In the genomic region with DNA sequence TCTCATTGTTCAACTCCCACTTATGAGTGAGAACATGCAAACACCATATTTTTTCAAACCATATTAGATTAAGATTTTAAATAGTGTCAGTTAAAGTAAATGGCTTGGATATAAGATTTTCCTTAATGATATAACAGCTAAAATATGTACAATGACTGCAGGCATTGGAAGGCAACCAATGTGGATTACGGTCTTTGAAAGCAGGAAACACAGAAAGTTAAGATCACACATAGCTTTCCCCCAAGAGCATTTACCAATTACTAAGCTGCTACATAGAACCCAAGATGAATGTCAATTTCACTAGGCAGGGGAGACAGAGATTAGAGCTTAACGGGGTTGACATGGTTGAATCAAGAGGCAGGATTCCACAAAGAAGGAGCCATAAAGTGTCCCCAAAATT, we compare ENCODE assay signal across 17 cellular contexts.
DNase-seq lines count a peak whose midpoint lies in the region; ATAC-seq and TF ChIP-seq lines count a peak whose summit lies in the region.
"Had no signal": no experiment of that assay in that cellular context is flagged by ENCODE, and none has a peak within 500 bp of the region (broad histone marks: within the 10 kb centered on the region; RNA-seq: fewer than 3 reads in every experiment).

No MANE protein-coding gene starts in this region.

- DNase-seq in GM03348 (ENCODE audit: low spot score) (peak; percentile 19), astrocyte of the hippocampus (ENCODE audit: low read depth, low spot score) (peak; percentile 2), fibroblast of pulmonary artery (ENCODE audit: low read depth) (peak; percentile 31), GM19238 (ENCODE audit: insufficient read length, low spot score) (no peak), DMS153 treated with DMSO at 0.1 percent for 48 hours (lab: John Stamatoyannopoulos, UW; ENCODE audit: unreplicated experiment) (no peak)
- DNase-seq: ACHN; BE2C; CD4-positive, alpha-beta memory T cell; DMS79; GOT3; KBM-7; NCI-H1436; NCI-H2029; NCI-H774; PC-3 had no signal

- ATAC-seq in HG02840 (IDR thresholded peaks at IDR 0.05; ENCODE audit: low FRiP score, unreplicated experiment) (no peak), HG03439 (IDR thresholded peaks at IDR 0.05; ENCODE audit: unreplicated experiment) (no peak)
- ATAC-seq: PC-3 had no signal

- TF ChIP-seq CTCF in fibroblast of pulmonary artery (IDR thresholded peaks at IDR 0.05; ENCODE audit: low read length, missing control alignments): no peak

- no peak overlapping the region for H3K4me3 ChIP-seq in fibroblast of pulmonary artery (replicated peaks; ENCODE audit: low read depth, low read length)

Comparison
In these comparisons a context has a peak if more than half of its experiments do, and no peak if none do; other contexts are left out.
1. DNase-seq: peak in GM03348 (single experiment), astrocyte of the hippocampus (single experiment) and fibroblast of pulmonary artery (single experiment); none in GM19238 (single experiment) and DMS153 treated with DMSO at 0.1 percent for 48 hours (single experiment).